ENCODE assay signal across 11 cellular contexts in the genomic region with DNA sequence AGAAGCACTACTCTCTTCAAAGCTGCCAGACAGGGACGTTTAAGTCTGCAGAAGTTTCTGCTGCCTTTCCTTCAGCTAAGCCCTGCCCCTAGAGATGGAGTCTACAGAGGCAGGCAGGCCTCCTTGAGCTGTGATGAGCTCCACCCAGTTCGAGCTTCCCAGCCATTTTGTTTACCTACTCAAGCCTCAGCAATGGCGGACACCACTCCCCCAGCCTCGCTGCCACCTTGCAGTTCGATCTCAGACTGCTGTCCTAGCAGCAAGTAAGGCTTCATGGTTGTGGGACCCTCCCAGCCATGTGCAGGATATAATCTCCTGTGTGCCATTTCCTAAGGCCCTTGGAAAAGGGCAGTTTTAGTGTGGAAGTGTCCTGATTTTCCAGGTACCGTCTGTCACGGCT.
"Had no signal": no experiment of that assay in that cellular context is flagged by ENCODE, and none has a peak within 500 bp of the region (broad histone marks: within the 10 kb centered on the region; RNA-seq: fewer than 3 reads in every experiment).

No MANE protein-coding gene starts in this region.

- H3K27ac ChIP-seq: GM23248 had no signal

- H3K4me3 ChIP-seq: GM23248, GM23338, HAP-1 had no signal

- H3K4me2 ChIP-seq: GM23338 had no signal

- H2AFZ ChIP-seq: GM23248, GM23338 had no signal

- H3K36me3 ChIP-seq: HAP-1 had no signal

- ATAC-seq: GM23338, HCT116 had no signal

- DNase-seq: GM23248, GOT3, H7, H9, HCEC 1CT, HFFc6 had no signal

- H3K4me1 ChIP-seq: HAP-1 had no signal

- FAIRE-seq: H1, H54 had no signal

- H3K9ac ChIP-seq: GM23248 had no signal

- H3K9me3 ChIP-seq: HAP-1 had no signal
